17 cellular contexts compared by ENCODE assay signal in the genomic region with DNA sequence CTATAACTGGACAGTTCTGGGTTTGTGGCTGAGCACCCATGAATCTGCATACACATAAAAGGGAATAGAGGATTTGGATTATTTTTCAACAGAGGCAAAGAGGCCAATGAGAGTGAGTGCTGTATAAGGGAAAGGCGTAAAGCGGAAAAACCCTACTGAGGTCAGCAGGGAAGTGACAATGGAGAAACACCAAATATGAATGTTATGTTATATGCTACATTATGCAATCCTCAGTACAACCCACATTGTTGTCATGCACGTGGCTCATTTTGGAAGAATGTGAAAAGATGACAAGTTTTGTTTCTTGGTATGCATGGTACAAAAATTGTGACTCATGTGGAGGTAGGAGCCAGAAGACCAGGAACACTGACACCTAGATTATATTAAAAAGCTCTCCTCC.
DNase-seq lines count a peak whose midpoint lies in the region; ATAC-seq and TF ChIP-seq lines count a peak whose summit lies in the region.
"Had no signal": no experiment of that assay in that cellular context is flagged by ENCODE, and none has a peak within 500 bp of the region (broad histone marks: within the 10 kb centered on the region; RNA-seq: fewer than 3 reads in every experiment).

No MANE protein-coding gene starts in this region.

- H3K36me3 ChIP-seq in gastrocnemius medialis, result peaks cover 0 to 41% of the 10 kb centered on the region in 2 donors

- TF ChIP-seq CTCF in RWPE1 (conservative IDR thresholded peaks at IDR 0.05; ENCODE audit: low read depth) (no peak), fibroblast of villous mesenchyme (IDR thresholded peaks at IDR 0.05; ENCODE audit: insufficient read depth, low read depth, low read length) (no peak), gastrocnemius medialis (IDR thresholded peaks at IDR 0.05 in 4 of 5, conservative IDR thresholded peaks at IDR 0.05 in 1 of 5) (no peak)

- no peak for TF ChIP-seq POLR2A in gastrocnemius medialis (IDR thresholded peaks at IDR 0.05)

- no peak for ATAC-seq in gastrocnemius medialis
- ATAC-seq in HG02571 (IDR thresholded peaks at IDR 0.05; ENCODE audit: unreplicated experiment), result no peak
- ATAC-seq: activated CD4-positive, CD25-positive, alpha-beta regulatory T cell treated with anti-CD3 and anti-CD28 coated beads, Interleukin-2, amount 50 U/mL, for 24 hours; HepG2; left ventricle myocardium superior had no signal

- no peaks in the 10 kb centered on the region for H3K27me3 ChIP-seq in gastrocnemius medialis

- no peaks in the 10 kb centered on the region for H3K4me1 ChIP-seq in gastrocnemius medialis

- no peak overlapping the region for H3K4me3 ChIP-seq in fibroblast of villous mesenchyme (ENCODE audit: low read depth, low read length)
- H3K4me3 ChIP-seq in gastrocnemius medialis, result no peak overlapping the region

- CTCF ChIA-PET in RWPE1 (lab: Yijun Ruan, JAX), result no interaction called here

- intact Hi-C loops in gastrocnemius medialis (cut with DNase I; ENCODE audit: low total_unique reads), result no loop called here

- POLR2A ChIA-PET in RWPE1 (lab: Yijun Ruan, JAX; ENCODE audit: low non-redundant PET), result no interaction called here

- no peak overlapping the region for H3K27ac ChIP-seq in RWPE1
- H3K27ac ChIP-seq in gastrocnemius medialis, result no peak overlapping the region
- H3K27ac ChIP-seq: C4-2B had no signal

- H3K9me3 ChIP-seq in gastrocnemius medialis, result no peaks in the 10 kb centered on the region

- DNase-seq in A172 (ENCODE audit: low spot score) (peak; percentile 71), GM03348 (ENCODE audit: low spot score) (peak; percentile 48), RWPE1 (ENCODE audit: low spot score) (peak; percentile 25), fibroblast of villous mesenchyme (ENCODE audit: low read depth) (peak; percentile 30), NCI-H82 treated with DMSO at 0.1 percent for 48 hours (lab: John Stamatoyannopoulos, UW; ENCODE audit: unreplicated experiment) (no peak), NCI-H1092 (lab: John Stamatoyannopoulos, UW) (no peak), gastrocnemius medialis (no peak)
- DNase-seq: activated effector memory CD4-positive, alpha-beta T cell treated with Interleukin-2 at 50 U/mL for 16 hours; cortex of kidney; H7; left ventricle myocardium superior; NCI-H1694 treated with DMSO at 0.1 percent for 48 hours; NCI-H82 had no signal

- in situ Hi-C loops in gastrocnemius medialis (cut with MboI; ENCODE audit: low sequenced_read_pairs in 4 of 4), result no loop called here

Comparison
In these comparisons a context has a peak if more than half of its experiments do, and no peak if none do; other contexts are left out.
1. DNase-seq: peak in A172 (single experiment), GM03348 (single experiment), RWPE1 (single experiment) and fibroblast of villous mesenchyme (single experiment); none in NCI-H82 treated with DMSO at 0.1 percent for 48 hours (single experiment), NCI-H1092 (single experiment) and gastrocnemius medialis (0 of 2).